Comparison of ENCODE assay signal across 1 cellular context in the genomic region with DNA sequence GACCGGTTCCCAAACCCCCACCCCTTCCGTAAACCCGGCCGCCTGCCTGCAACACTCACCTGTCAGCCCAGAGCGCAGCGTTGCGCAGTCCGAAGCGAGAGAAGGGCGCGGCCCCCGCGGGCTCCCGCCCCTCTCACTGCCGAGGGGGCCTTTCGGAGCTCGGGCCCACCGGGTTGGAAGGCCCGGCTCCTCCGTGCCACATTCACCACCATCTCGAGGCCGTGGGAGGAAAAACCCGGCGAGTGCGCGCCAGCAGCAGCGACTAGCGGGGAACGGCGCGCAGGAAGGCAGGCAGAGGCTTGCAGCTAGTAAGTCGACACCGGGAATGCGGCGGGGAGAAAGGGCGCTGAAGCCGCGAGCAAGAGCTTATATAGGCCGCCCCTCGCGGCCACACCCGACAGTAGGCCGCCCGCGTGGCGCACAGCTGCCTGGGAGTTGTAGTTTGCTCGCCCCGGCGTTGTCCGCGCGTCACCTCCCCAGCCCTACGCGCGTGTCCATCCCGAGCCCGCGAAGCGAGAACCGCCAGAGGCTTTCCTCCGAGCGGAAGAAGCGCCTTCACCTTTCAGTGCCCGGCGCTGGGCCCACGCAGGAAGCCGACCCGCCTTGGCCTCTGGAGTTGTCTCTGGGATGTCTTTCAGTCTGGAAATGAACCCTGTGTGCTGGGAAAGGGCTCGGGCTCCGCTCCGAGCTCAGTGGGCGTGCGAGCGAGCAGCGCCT.
TF ChIP-seq lines count a peak whose summit lies in the region.

No MANE protein-coding gene starts in this region.

TF ChIP-seq in PFSK-1, 5 proteins besides CTCF, POLR2A, EP300 and RAD21 (continued from another document):
- TF ChIP-seq REST (IDR thresholded peaks at IDR 0.05; ENCODE audit: insufficient read depth in 1 of 2, low read depth in 2 of 2, low read length in 2 of 2) (peak; percentile 33 to 70; a peak in 1 of 4 replicates), TAF1 (IDR thresholded peaks at IDR 0.05; ENCODE audit: borderline replicate concordance, insufficient read depth, low read length) (peak; percentile 99)
